ENCODE assay signal across 8 cellular contexts in genomic region chr17:8227238-8227581, GRCh38. TPM values are rescaled to one million over a fixed set of nuclear protein-coding genes. Genes with fewer than 3 reads are reported as not detected.
DNase-seq lines count a peak whose midpoint lies in the region; ATAC-seq, FAIRE-seq and TF ChIP-seq lines count a peak whose summit lies in the region.

No MANE protein-coding gene starts in this region.

- H3K4me1 ChIP-seq in neuronal stem cell (ENCODE audit: control insufficient read depth in 2 of 2, insufficient read depth in 1 of 2, low read depth in 1 of 2, low read length in 2 of 2) = peaks cover 8% of the 10 kb centered on the region in 2 donors

- no peak for DNase-seq in BJ (ENCODE audit: low read depth)
- DNase-seq in LNCaP clone FGC (ENCODE audit: low read depth) = no peak
- no peak for DNase-seq in effector memory CD8-positive, alpha-beta T cell
- DNase-seq in neuronal stem cell (ENCODE audit: low spot score) = no peak
- no peak for DNase-seq in hepatic stellate cell (ENCODE audit: low spot score)
- DNase-seq in NCI-H82 treated with DMSO at 0.1 percent for 48 hours (lab: John Stamatoyannopoulos, UW; ENCODE audit: unreplicated experiment) = no peak
- no peak for DNase-seq in urothelium cell line (ENCODE audit: low spot score)

- no CpG with 5 or more reads among the region's 4 CpGs for WGBS in neuronal stem cell (ENCODE audit: extremely low coverage in 2 of 2, insufficient read length in 2 of 2, insufficient replicate concordance in 1 of 2), 2 donors

- H3K79me1 ChIP-seq in neuronal stem cell (ENCODE audit: low read depth, low read length) = no peaks in the 10 kb centered on the region

- H3K4me3 ChIP-seq in BJ (ENCODE audit: low read depth, low read length) = peak overlapping the region; percentile 33
- H3K4me3 ChIP-seq in LNCaP clone FGC (ENCODE audit: low read depth, low read length) = peak overlapping the region; percentile 48
- H3K4me3 ChIP-seq in neuronal stem cell (ENCODE audit: low read length in 2 of 2) = peak overlapping the region; percentile 47 to 58

- H4K8ac ChIP-seq in neuronal stem cell (ENCODE audit: low read depth, low read length) = no peak overlapping the region

- POLR2A ChIA-PET in BJ (lab: Charles Lee) = interaction anchor here (0.5 kb wide), 1 partner anchor 54 kb away, joined by 3 read pairs; no protein-coding TSS in a partner anchor

- peak overlapping the region; percentile 12 for H3K4me2 ChIP-seq in neuronal stem cell (ENCODE audit: insufficient read depth, low read length, poor library complexity, severe bottlenecking)

- H3K27me3 ChIP-seq in BJ (ENCODE audit: control insufficient read depth, insufficient read depth, low read length) = no peaks in the 10 kb centered on the region
- no peaks in the 10 kb centered on the region for H3K27me3 ChIP-seq in neuronal stem cell (ENCODE audit: control insufficient read depth in 3 of 3, insufficient read depth in 3 of 3, low read depth in 1 of 3, low read length in 3 of 3)

- TF ChIP-seq CTCF in BJ (IDR thresholded peaks at IDR 0.05; ENCODE audit: insufficient read depth, low read depth, low read length) = no peak
- no peak for TF ChIP-seq CTCF in LNCaP clone FGC (IDR thresholded peaks at IDR 0.05; ENCODE audit: control insufficient read depth, extremely low read depth, insufficient read depth)

- H3K23ac ChIP-seq in neuronal stem cell (ENCODE audit: low read depth, low read length, poor library complexity) = no peak overlapping the region

- FAIRE-seq in urothelium cell line (lab: Jason Lieb, UNC) = no peak

- CTCF ChIA-PET in BJ (lab: Yijun Ruan, JAX) = interaction anchor here (1.3 to 2.4 kb wide), 4 partner anchors 16 to 109 kb away, joined by 3 to 10 read pairs (median 4); partner anchors contain the start of gene ALOXE3

- H3K9me3 Mint-ChIP-seq in effector memory CD8-positive, alpha-beta T cell = no peaks in the 10 kb centered on the region

- no peak overlapping the region for H3K14ac ChIP-seq in neuronal stem cell (ENCODE audit: low read length)

- no peak overlapping the region for H2BK15ac ChIP-seq in neuronal stem cell (ENCODE audit: low read length)

- peak overlapping the region; percentile 36 to 65 for H3K4me3 Mint-ChIP-seq in effector memory CD8-positive, alpha-beta T cell

- H3K27me3 Mint-ChIP-seq in effector memory CD8-positive, alpha-beta T cell = peaks cover 4 to 9% of the 10 kb centered on the region in 2 donors

- H3K4ac ChIP-seq in neuronal stem cell (ENCODE audit: low read length) = no peak overlapping the region

- H2BK12ac ChIP-seq in neuronal stem cell (ENCODE audit: low read length) = no peak overlapping the region

- H3K18ac ChIP-seq in neuronal stem cell (ENCODE audit: low read length) = no peak overlapping the region

- no peak overlapping the region for H2BK120ac ChIP-seq in neuronal stem cell (ENCODE audit: low read depth, low read length)

- no peaks in the 10 kb centered on the region for H3K9me3 ChIP-seq in neuronal stem cell (replicated peaks in 1 of 2; ENCODE audit: control insufficient read depth in 2 of 2, insufficient read depth in 1 of 2, low read depth in 1 of 2, low read length in 2 of 2)

- peaks cover 88% of the 10 kb centered on the region for H3K36me3 Mint-ChIP-seq in effector memory CD8-positive, alpha-beta T cell (ENCODE audit: insufficient read depth)

- no peak overlapping the region for H2AK5ac ChIP-seq in neuronal stem cell (ENCODE audit: low read depth, low read length)

- H2AFZ ChIP-seq in neuronal stem cell (ENCODE audit: low read length) = no peak overlapping the region

- no peak for ATAC-seq in effector memory CD8-positive, alpha-beta T cell (replicated peaks)
- no peak for ATAC-seq in HG03135 (IDR thresholded peaks at IDR 0.05; ENCODE audit: unreplicated experiment)

- peaks cover 45 to 58% of the 10 kb centered on the region in 2 donors for H3K4me1 Mint-ChIP-seq in effector memory CD8-positive, alpha-beta T cell (ENCODE audit: low read depth in 2 of 2)

- H3K27ac ChIP-seq in neuronal stem cell (replicated peaks; ENCODE audit: low read length) = no peak overlapping the region

- peaks cover 22% of the 10 kb centered on the region for H3K36me3 ChIP-seq in BJ (ENCODE audit: control insufficient read depth, insufficient read depth, low read length)
- peaks cover 29 to 51% of the 10 kb centered on the region in 2 donors for H3K36me3 ChIP-seq in neuronal stem cell (replicated peaks in 1 of 2; ENCODE audit: control insufficient read depth in 2 of 2, insufficient read depth in 2 of 2, low read length in 2 of 2)

- no peak overlapping the region for H2BK5ac ChIP-seq in neuronal stem cell (ENCODE audit: low read length)

- no peak overlapping the region for H3K9ac ChIP-seq in neuronal stem cell (ENCODE audit: low read depth, low read length, poor library complexity)

- H3K27ac Mint-ChIP-seq in effector memory CD8-positive, alpha-beta T cell = peak overlapping the region; percentile 94 to 97

- H4K91ac ChIP-seq in neuronal stem cell (ENCODE audit: low read depth, low read length, poor library complexity) = no peak overlapping the region

RNA-seq across cellular contexts. Expression of gene AURKB, which starts 16.8 kb away (rescaled TPM):
- 13.4 and 26.1 TPM in 2 replicates for polyA plus RNA-seq in BJ (2011; rRNA removed)
- polyA minus RNA-seq in BJ (2011; rRNA and poly(A)+ RNA removed) = 16.9 and 28.3 TPM in 2 replicates
- 213 TPM for polyA plus RNA-seq in neuronal stem cell (2013, experiment 1 of 2)
- polyA plus RNA-seq in neuronal stem cell (2013, experiment 2 of 2) = 209 TPM

RNA-seq across cellular contexts. Expression of gene CTC1, which starts 20.6 kb away (rescaled TPM):
- polyA plus RNA-seq in BJ (2011; rRNA removed) = 5.4 and 9.2 TPM in 2 replicates
- 10.5 and 12.9 TPM in 2 replicates for polyA minus RNA-seq in BJ (2011; rRNA and poly(A)+ RNA removed)
- 11.1 TPM for polyA plus RNA-seq in neuronal stem cell (2013, experiment 1 of 2)
- polyA plus RNA-seq in neuronal stem cell (2013, experiment 2 of 2) = 12.0 TPM

RNA-seq across cellular contexts. Expression of gene PFAS, which starts 21.9 kb away (rescaled TPM):
- polyA plus RNA-seq in BJ (2011; rRNA removed) = 12.2 and 15.6 TPM in 2 replicates
- polyA minus RNA-seq in BJ (2011; rRNA and poly(A)+ RNA removed) = 18.9 and 23.6 TPM in 2 replicates
- 19.9 TPM for polyA plus RNA-seq in neuronal stem cell (2013, experiment 1 of 2)
- 17.2 TPM for polyA plus RNA-seq in neuronal stem cell (2013, experiment 2 of 2)

RNA-seq across cellular contexts. Expression of gene BORCS6, which starts 37.2 kb away (rescaled TPM):
- 3.0 and 4.5 TPM in 2 replicates for polyA plus RNA-seq in BJ (2011; rRNA removed)
- polyA minus RNA-seq in BJ (2011; rRNA and poly(A)+ RNA removed) = 2.8 and 3.4 TPM in 2 replicates
- polyA plus RNA-seq in neuronal stem cell (2013, experiment 1 of 2) = 1.8 TPM
- 1.7 TPM for polyA plus RNA-seq in neuronal stem cell (2013, experiment 2 of 2)

RNA-seq across cellular contexts. Expression of gene TMEM107, which starts 51.0 kb away (rescaled TPM):
- 13.6 and 14.5 TPM in 2 replicates for polyA plus RNA-seq in BJ (2011; rRNA removed)
- polyA minus RNA-seq in BJ (2011; rRNA and poly(A)+ RNA removed) = 52.2 and 57.1 TPM in 2 replicates
- 14.8 TPM for polyA plus RNA-seq in neuronal stem cell (2013, experiment 1 of 2)
- 15.2 TPM for polyA plus RNA-seq in neuronal stem cell (2013, experiment 2 of 2)
